ENCODE assay signal across 19 cellular contexts in the genomic region with DNA sequence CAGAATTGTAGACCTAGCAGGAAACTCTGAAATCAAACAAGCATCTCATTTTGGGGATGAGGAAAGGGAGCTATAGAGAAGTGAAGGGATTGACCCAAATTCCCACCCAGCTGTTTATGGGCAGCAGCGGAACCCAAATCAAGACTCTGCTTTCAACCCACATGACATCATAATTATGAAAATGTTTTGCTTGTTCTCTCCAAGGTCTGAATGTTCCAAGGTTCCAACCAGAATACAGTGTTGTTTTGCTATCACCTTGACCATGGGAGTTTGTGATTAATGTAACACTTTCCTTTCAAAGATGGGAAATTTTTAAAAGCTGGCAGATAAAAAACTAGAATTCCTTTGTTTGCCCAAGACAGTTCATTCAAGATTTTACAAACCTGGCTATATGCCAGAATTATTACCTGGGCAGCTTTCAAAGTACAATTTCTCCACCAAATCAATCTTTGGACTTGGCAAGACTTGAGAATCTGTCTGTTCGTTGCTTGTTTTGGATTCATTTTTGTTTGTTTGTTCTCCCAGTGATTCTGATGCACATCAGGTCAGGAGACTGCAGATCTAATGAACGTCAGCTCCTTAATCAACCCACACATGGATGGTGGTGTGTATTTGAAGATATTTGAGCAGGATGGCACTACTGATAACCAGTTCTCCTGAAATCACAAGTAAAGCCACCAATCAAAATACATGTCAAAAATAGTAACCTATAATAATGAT.
A peak's percentile ranks its signal among the peaks of the same experiment; 100 is the strongest.
DNase-seq lines count a peak whose midpoint lies in the region; ATAC-seq, FAIRE-seq and TF ChIP-seq lines count a peak whose summit lies in the region.
"Had no signal": no experiment of that assay in that cellular context is flagged by ENCODE, and none has a peak within 500 bp of the region (broad histone marks: within the 10 kb centered on the region; RNA-seq: fewer than 3 reads in every experiment).

No MANE protein-coding gene starts in this region.

- H3K36me3 Mint-ChIP-seq in CD8-positive, alpha-beta T cell = no peaks in the 10 kb centered on the region
- H3K36me3 Mint-ChIP-seq: CD4-positive, CD25-positive, alpha-beta regulatory T cell had no signal

- intact Hi-C loops in OCI-LY7 (cut with micrococcal nuclease; ENCODE audit: unreplicated experiment) (no loop called here), HepG2 (cut with micrococcal nuclease; ENCODE audit: unreplicated experiment) (no loop called here), pancreas (cut with DNase I) (loop anchor here in 1 of 3 donors (10.0 kb wide), 1 partner anchor 269 kb away; no protein-coding TSS in a partner anchor)
- intact Hi-C loops in CD8-positive, alpha-beta T cell (cut with DNase I, micrococcal nuclease) = no loop called here

- H3K27ac ChIP-seq in OCI-LY7 (ENCODE audit: low read depth, low read length, poor library complexity, severe bottlenecking) = no peak overlapping the region
- H3K27ac ChIP-seq in HepG2 (ENCODE audit: extremely low read length, insufficient read depth, low read length) = peak overlapping the region; percentile 68
- H3K27ac ChIP-seq in pancreas = no peak overlapping the region
- H3K27ac ChIP-seq in CD8-positive, alpha-beta T cell (ENCODE audit: low read depth, low read length) = no peak overlapping the region

- H3K4me1 ChIP-seq in OCI-LY7 (ENCODE audit: insufficient read depth, low read length, poor library complexity, severe bottlenecking) (peaks cover 17% of the 10 kb centered on the region), HepG2 (ENCODE audit: insufficient read depth, low read length) (peaks cover 73% of the 10 kb centered on the region), pancreas (peaks cover 7 to 23% (median 12%) of the 10 kb centered on the region in 3 donors)
- no peaks in the 10 kb centered on the region for H3K4me1 ChIP-seq in CD8-positive, alpha-beta T cell (ENCODE audit: insufficient read depth, low read length)

- FAIRE-seq in HepG2 (lab: Jason Lieb, UNC) (no peak), pancreas (lab: Jason Lieb, UNC) (no peak), urothelium cell line (lab: Jason Lieb, UNC) (no peak)
- FAIRE-seq: H1 had no signal

- H3K9me3 Mint-ChIP-seq in CD8-positive, alpha-beta T cell = no peaks in the 10 kb centered on the region
- H3K9me3 Mint-ChIP-seq: IgD-negative memory B cell had no signal

- no peak for TF ChIP-seq CTCF in OCI-LY7 (conservative IDR thresholded peaks at IDR 0.05; ENCODE audit: low read length)
- no peak for TF ChIP-seq CTCF in HepG2 (CRISPR knock-in tag; IDR thresholded peaks at IDR 0.05)
- TF ChIP-seq CTCF in pancreas (IDR thresholded peaks at IDR 0.05) = no peak
- TF ChIP-seq CTCF in CD8-positive, alpha-beta T cell (IDR thresholded peaks at IDR 0.05) = no peak

- H3K9ac ChIP-seq in HepG2 (ENCODE audit: insufficient read depth, low read depth, low read length) = no peak overlapping the region
- H3K9ac ChIP-seq: SK-N-SH had no signal

- H3K27ac Mint-ChIP-seq in CD8-positive, alpha-beta T cell = no peak overlapping the region
- H3K27ac Mint-ChIP-seq: IgD-negative memory B cell had no signal

- ATAC-seq in HepG2 (no peak), pancreas (peak; percentile 24 to 66 (median 48)), GM21717 (IDR thresholded peaks at IDR 0.05; ENCODE audit: unreplicated experiment) (no peak)
- no peak for ATAC-seq in CD8-positive, alpha-beta T cell
- ATAC-seq: Panc1 had no signal

- TF ChIP-seq RAD21 in HepG2 (CRISPR knock-in tag; IDR thresholded peaks at IDR 0.05) = no peak

- H3K36me3 ChIP-seq in OCI-LY7 (ENCODE audit: insufficient read depth, low read length) = no peaks in the 10 kb centered on the region
- H3K36me3 ChIP-seq in HepG2 (replicated peaks in 1 of 2; ENCODE audit: control insufficient read depth in 1 of 2, insufficient read depth in 2 of 2, low read length in 2 of 2) = no peaks in the 10 kb centered on the region
- H3K36me3 ChIP-seq in pancreas = no peaks in the 10 kb centered on the region
- no peaks in the 10 kb centered on the region for H3K36me3 ChIP-seq in CD8-positive, alpha-beta T cell (ENCODE audit: insufficient read depth, low read length)

- CTCF ChIA-PET in OCI-LY7 (lab: Charles Lee; ENCODE audit: unreplicated experiment) = no interaction called here
- CTCF ChIA-PET in HepG2 (lab: Yijun Ruan, JAX; ENCODE audit: low intra/inter-chr PET ratio, low total read pairs) = no interaction called here
- CTCF ChIA-PET in CD8-positive, alpha-beta T cell (lab: Charles Lee) = interaction anchor here (0.6 kb wide), 1 partner anchor 236 kb away, joined by 5 read pairs; no protein-coding TSS in a partner anchor

- H4K20me1 ChIP-seq in OCI-LY7 (ENCODE audit: insufficient read depth, low read length) (no peaks in the 10 kb centered on the region), HepG2 (ENCODE audit: insufficient read depth, low read length) (no peaks in the 10 kb centered on the region)

- TF ChIP-seq POLR2A in HepG2 (IDR thresholded peaks at IDR 0.05; ENCODE audit: insufficient read depth in 1 of 2, low read depth in 2 of 2, low read length in 2 of 2) = no peak

- no peaks in the 10 kb centered on the region for H3K27me3 Mint-ChIP-seq in CD8-positive, alpha-beta T cell (ENCODE audit: low read depth)
- H3K27me3 Mint-ChIP-seq: CD4-positive, CD25-positive, alpha-beta regulatory T cell had no signal

- no peak for TF ChIP-seq EP300 in HepG2 (IDR thresholded peaks at IDR 0.05; ENCODE audit: low read depth in 2 of 2, low read length in 2 of 2)
- TF ChIP-seq EP300 in HepG2 (CRISPR knock-in tag; IDR thresholded peaks at IDR 0.05; ENCODE audit: borderline replicate concordance) = no peak

- H3K9me3 ChIP-seq in OCI-LY7 (ENCODE audit: low read length) = no peaks in the 10 kb centered on the region
- H3K9me3 ChIP-seq in HepG2 (ENCODE audit: low read length) = no peaks in the 10 kb centered on the region
- H3K9me3 ChIP-seq in pancreas = no peaks in the 10 kb centered on the region
- no peaks in the 10 kb centered on the region for H3K9me3 ChIP-seq in CD8-positive, alpha-beta T cell (ENCODE audit: low read length)
- H3K9me3 ChIP-seq: SK-N-SH had no signal

- DNase-seq in OCI-LY7 (ENCODE audit: low spot score) = no peak
- DNase-seq in HepG2 (ENCODE audit: low spot score) = no peak
- no peak for DNase-seq in pancreas
- DNase-seq in globus pallidus (ENCODE audit: low spot score) = no peak
- DNase-seq in urothelium cell line (ENCODE audit: low spot score) = no peak
- no peak for DNase-seq in CD8-positive, alpha-beta T cell
- DNase-seq: CD4-positive, CD25-positive, alpha-beta regulatory T cell; COR-L47; DND-41; MV-4-11; NCI-H1694; NCI-H2081 treated with DMSO at 0.1 percent for 48 hours; NCI-H69; SIG-M5; SK-N-SH had no signal

- in situ Hi-C loops in HepG2 (cut with HindIII; ENCODE audit: extremely low pct_ligation_motif_present, low pct_unique_long_range_greater_than_20kb) = no loop called here

- H3K4me3 Mint-ChIP-seq in CD8-positive, alpha-beta T cell = no peak overlapping the region
- H3K4me3 Mint-ChIP-seq: CD4-positive, CD25-positive, alpha-beta regulatory T cell had no signal

- 66% methylated on average over 3 of the region's 3 CpGs for WGBS in HepG2 (ENCODE audit: low lambda C conversion rate)
- 19 to 21% methylated on average over 3 of the region's 3 CpGs for WGBS in pancreas, 2 donors

- H3K79me2 ChIP-seq in OCI-LY7 (ENCODE audit: insufficient read depth, low read depth, low read length) (no peaks in the 10 kb centered on the region), HepG2 (ENCODE audit: insufficient read depth, low read length) (no peaks in the 10 kb centered on the region)

- BruUV-seq in OCI-LY7 (replicated peaks; lab: Mats Ljungman, UMichigan) = no TSS peak
- BruUV-seq in HepG2 (replicated peaks; lab: Mats Ljungman, UMichigan) = no TSS peak

- peaks cover 5% of the 10 kb centered on the region for H3K4me1 Mint-ChIP-seq in CD8-positive, alpha-beta T cell (ENCODE audit: low read depth)

- no peaks in the 10 kb centered on the region for H3K27me3 ChIP-seq in HepG2 (ENCODE audit: control insufficient read depth in 1 of 2, insufficient read depth in 2 of 2, low read length in 2 of 2)
- H3K27me3 ChIP-seq in pancreas = no peaks in the 10 kb centered on the region
- H3K27me3 ChIP-seq in CD8-positive, alpha-beta T cell (ENCODE audit: insufficient read depth, low read length) = no peaks in the 10 kb centered on the region

- peak overlapping the region; percentile 39; the same call in 1 of the 2 replicates for H3K4me2 ChIP-seq in OCI-LY7 (ENCODE audit: low read length)
- H3K4me2 ChIP-seq in HepG2 (ENCODE audit: low read depth, low read length) = no peak overlapping the region
- H3K4me2 ChIP-seq: SK-N-SH had no signal

- H2AFZ ChIP-seq in OCI-LY7 (ENCODE audit: low read length) (peak overlapping the region; percentile 41; the same call in 1 of the 2 replicates), HepG2 (ENCODE audit: low read length) (no peak overlapping the region)

- no peaks in the 10 kb centered on the region for H3K9me2 ChIP-seq in OCI-LY7 (ENCODE audit: insufficient read depth, low read length)
- H3K9me2 ChIP-seq: SK-N-SH had no signal

- POLR2A ChIA-PET in OCI-LY7 (lab: Charles Lee) = interaction anchor here (1.4 kb wide), 1 partner anchor 43 kb away, joined by 3 read pairs; no protein-coding TSS in a partner anchor
- POLR2A ChIA-PET in HepG2 (lab: Yijun Ruan, JAX) = no interaction called here
- POLR2A ChIA-PET in CD8-positive, alpha-beta T cell (lab: Charles Lee) = interaction anchor here (0.6 to 1.1 kb wide), 2 partner anchors 14 to 136 kb away, joined by 3 to 5 read pairs; no protein-coding TSS in a partner anchor

- H3K4me3 ChIP-seq in OCI-LY7 (ENCODE audit: low read depth, low read length, poor library complexity, severe bottlenecking) (no peak overlapping the region), HepG2 (replicated peaks in 1 of 3; ENCODE audit: insufficient read depth in 1 of 3, low read depth in 2 of 3, low read length in 3 of 3) (no peak overlapping the region), pancreas (no peak overlapping the region)
- H3K4me3 ChIP-seq in CD8-positive, alpha-beta T cell (ENCODE audit: low read depth, low read length) = no peak overlapping the region

TF ChIP-seq in HepG2, 621 proteins besides CTCF, POLR2A, EP300 and RAD21:
- 0 out of 2 replicates have a peak, but pooled peaks have one; percentile 9 for TF ChIP-seq ATF7 (IDR thresholded peaks at IDR 0.05)
- TF ChIP-seq ATF7 (CRISPR knock-in tag; IDR thresholded peaks at IDR 0.05) = no peak
- no peak for TF ChIP-seq SAFB2 (CRISPR knock-in tag; IDR thresholded peaks at IDR 0.05; ENCODE audit: borderline replicate concordance, low read depth)
TF ChIP-seq in HepG2: peak in this region for 1.

Comparison
In these comparisons a context has a peak if more than half of its experiments do, and no peak if none do; other contexts are left out.
1. ATAC-seq: peak in pancreas (4 of 4); none in HepG2 (single experiment), GM21717 (single experiment) and CD8-positive, alpha-beta T cell (single experiment).